Comparison of ENCODE assay signal across 10 cellular contexts in the genomic region with DNA sequence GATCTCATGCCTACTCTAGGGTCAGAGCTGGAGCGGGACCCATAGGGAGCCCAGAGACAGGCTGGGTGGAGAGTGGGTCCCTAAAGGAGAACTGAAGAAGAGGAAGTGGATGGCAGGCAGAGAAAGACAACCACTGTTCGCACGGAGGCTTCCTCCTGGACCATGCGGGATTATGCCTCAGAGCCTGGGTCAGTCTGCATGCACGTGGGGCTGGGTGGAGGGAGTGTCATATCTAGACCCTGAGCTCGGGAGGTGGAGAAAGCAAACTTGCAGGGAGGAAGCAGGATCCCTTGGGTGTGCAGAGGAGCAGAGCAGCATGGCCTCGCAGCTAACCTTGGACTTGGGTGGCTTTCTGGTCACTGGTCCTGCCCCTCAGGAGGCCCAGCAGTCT.
DNase-seq lines count a peak whose midpoint lies in the region; ATAC-seq and TF ChIP-seq lines count a peak whose summit lies in the region.
"Had no signal": no experiment of that assay in that cellular context is flagged by ENCODE, and none has a peak within 500 bp of the region (broad histone marks: within the 10 kb centered on the region; RNA-seq: fewer than 3 reads in every experiment).

No MANE protein-coding gene starts in this region.

- intact Hi-C loops in activated T-helper 1 cell treated with anti-CD3 and anti-CD28 coated beads, Interleukin-12 subunit alpha, Interleukin-12 subunit beta, Interleukin-2, Interleukin-4 antibody, amounts not matched to agents 30 ng/mL and 10 ng/mL and 1 ng/mL, durations not matched to agents 14 hours and 24 hours and 36 hours (cut with micrococcal nuclease): loop anchor here (5.0 to 10.0 kb wide), 3 partner anchors 65 to 365 kb away; a partner anchor contains a TSS
- intact Hi-C loops in PC-9 (cut with micrococcal nuclease; ENCODE audit: unreplicated experiment): loop anchor here (5.0 to 10.0 kb wide), 4 partner anchors 113 to 1458 kb away; no protein-coding TSS in a partner anchor

- no peaks in the 10 kb centered on the region for H4K20me1 ChIP-seq in PC-9 (ENCODE audit: insufficient read depth)

- peaks cover 3% of the 10 kb centered on the region for H3K36me3 Mint-ChIP-seq in activated T-helper 1 cell treated with anti-CD3 and anti-CD28 coated beads, Interleukin-12 subunit alpha, Interleukin-12 subunit beta, Interleukin-2, Interleukin-4 antibody, amounts not matched to agents 30 ng/mL and 10 ng/mL and 1 ng/mL, durations not matched to agents 14 hours and 24 hours and 36 hours (ENCODE audit: low read depth)

- peak overlapping the region; percentile 95 for H3K27ac Mint-ChIP-seq in activated T-helper 1 cell treated with anti-CD3 and anti-CD28 coated beads, Interleukin-12 subunit alpha, Interleukin-12 subunit beta, Interleukin-2, Interleukin-4 antibody, amounts not matched to agents 30 ng/mL and 10 ng/mL and 1 ng/mL, durations not matched to agents 14 hours and 24 hours and 36 hours

- no peaks in the 10 kb centered on the region for H3K27me3 Mint-ChIP-seq in activated T-helper 1 cell treated with anti-CD3 and anti-CD28 coated beads, Interleukin-12 subunit alpha, Interleukin-12 subunit beta, Interleukin-2, Interleukin-4 antibody, amounts not matched to agents 30 ng/mL and 10 ng/mL and 1 ng/mL, durations not matched to agents 14 hours and 24 hours and 36 hours (ENCODE audit: insufficient read depth)

- no peak for TF ChIP-seq CTCF in PC-9 (conservative IDR thresholded peaks at IDR 0.05)

- no peak overlapping the region for H3K27ac ChIP-seq in PC-9
- H3K27ac ChIP-seq: ovary, suprapubic skin had no signal

- peak; percentile 94 for DNase-seq in CD1c-positive myeloid dendritic cell (ENCODE audit: extremely low spot score)
- no peak for DNase-seq in activated T-helper 1 cell treated with anti-CD3 and anti-CD28 coated beads, Interleukin-12 subunit alpha, Interleukin-12 subunit beta, Interleukin-2, Interleukin-4 antibody, amounts not matched to agents 30 ng/mL and 10 ng/mL and 1 ng/mL, durations not matched to agents 14 hours and 24 hours and 36 hours (ENCODE audit: low spot score)
- DNase-seq in medulla oblongata (ENCODE audit: extremely low spot score): peak; percentile 78
- DNase-seq in PC-9: no peak
- no peak for DNase-seq in NCI-H226
- no peak for DNase-seq in NCI-H1436 (lab: John Stamatoyannopoulos, UW)

- ATAC-seq in HG02610 (IDR thresholded peaks at IDR 0.05; ENCODE audit: unreplicated experiment): peak; percentile 63
- ATAC-seq in HG02623 (IDR thresholded peaks at IDR 0.05; ENCODE audit: unreplicated experiment): no peak

- peak overlapping the region; percentile 56 for H3K4me3 Mint-ChIP-seq in activated T-helper 1 cell treated with anti-CD3 and anti-CD28 coated beads, Interleukin-12 subunit alpha, Interleukin-12 subunit beta, Interleukin-2, Interleukin-4 antibody, amounts not matched to agents 30 ng/mL and 10 ng/mL and 1 ng/mL, durations not matched to agents 14 hours and 24 hours and 36 hours

- BruUV-seq in PC-9 (replicated peaks; lab: Mats Ljungman, UMichigan): no TSS peak

- H3K4me1 ChIP-seq in PC-9 (replicated peaks; ENCODE audit: insufficient read depth): no peaks in the 10 kb centered on the region
- H3K4me1 ChIP-seq: suprapubic skin had no signal

- H3K9me3 Mint-ChIP-seq in activated T-helper 1 cell treated with anti-CD3 and anti-CD28 coated beads, Interleukin-12 subunit alpha, Interleukin-12 subunit beta, Interleukin-2, Interleukin-4 antibody, amounts not matched to agents 30 ng/mL and 10 ng/mL and 1 ng/mL, durations not matched to agents 14 hours and 24 hours and 36 hours: no peaks in the 10 kb centered on the region

- no peaks in the 10 kb centered on the region for H3F3A ChIP-seq in PC-9 (ENCODE audit: insufficient read depth, low read depth)

- no peak overlapping the region for H2AFZ ChIP-seq in PC-9

- no peaks in the 10 kb centered on the region for H3K9me3 ChIP-seq in PC-9 (ENCODE audit: insufficient read depth, low read depth)
- H3K9me3 ChIP-seq: ovary, suprapubic skin had no signal

- no peaks in the 10 kb centered on the region for H3K79me2 ChIP-seq in PC-9 (ENCODE audit: low read depth)

- H3K9me2 ChIP-seq in PC-9 (ENCODE audit: insufficient read depth): no peaks in the 10 kb centered on the region

- peaks cover 44% of the 10 kb centered on the region for H3K4me1 Mint-ChIP-seq in activated T-helper 1 cell treated with anti-CD3 and anti-CD28 coated beads, Interleukin-12 subunit alpha, Interleukin-12 subunit beta, Interleukin-2, Interleukin-4 antibody, amounts not matched to agents 30 ng/mL and 10 ng/mL and 1 ng/mL, durations not matched to agents 14 hours and 24 hours and 36 hours (ENCODE audit: low read depth)

- POLR2A ChIA-PET in PC-9 (lab: Charles Lee; ENCODE audit: unreplicated experiment): interaction anchor here (0.7 kb wide), 1 partner anchor 1432 kb away, joined by 3 read pairs; no protein-coding TSS in a partner anchor

- H3K36me3 ChIP-seq in PC-9 (ENCODE audit: low read depth): no peaks in the 10 kb centered on the region
- H3K36me3 ChIP-seq: ovary, suprapubic skin had no signal

- H3K27me3 ChIP-seq in PC-9 (ENCODE audit: insufficient read depth, low read depth): no peaks in the 10 kb centered on the region
- H3K27me3 ChIP-seq: ovary, suprapubic skin had no signal

- no peak overlapping the region for H3K4me2 ChIP-seq in PC-9

- no peak overlapping the region for H3K4me3 ChIP-seq in PC-9
- H3K4me3 ChIP-seq: ovary, suprapubic skin had no signal

- CTCF ChIA-PET in PC-9 (lab: Charles Lee): no interaction called here

Comparison
In these comparisons a context has a peak if more than half of its experiments do, and no peak if none do; other contexts are left out.
1. DNase-seq: peak in CD1c-positive myeloid dendritic cell (single experiment) and medulla oblongata (single experiment); none in activated T-helper 1 cell treated with anti-CD3 and anti-CD28 coated beads, Interleukin-12 subunit alpha, Interleukin-12 subunit beta, Interleukin-2, Interleukin-4 antibody, amounts not matched to agents 30 ng/mL and 10 ng/mL and 1 ng/mL, durations not matched to agents 14 hours and 24 hours and 36 hours (single experiment), PC-9 (0 of 2), NCI-H226 (single experiment) and NCI-H1436 (single experiment).